16 cellular contexts compared by ENCODE assay signal in the genomic region with DNA sequence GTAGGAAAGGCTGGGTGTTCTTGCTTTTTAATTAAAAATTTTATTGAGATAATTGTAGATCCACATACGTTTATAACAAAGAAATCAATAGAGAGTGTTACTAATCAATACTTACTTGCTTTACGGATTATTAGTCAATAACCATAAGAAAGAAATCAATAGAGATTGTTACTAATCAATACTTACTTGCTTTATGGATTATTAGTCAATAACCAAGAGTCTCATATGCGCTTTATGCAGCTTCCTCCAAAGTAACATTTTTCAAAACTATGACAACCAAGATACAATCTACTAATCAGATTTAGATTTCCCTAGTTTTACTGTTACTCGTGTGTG. TPM values are rescaled to one million over a fixed set of nuclear protein-coding genes. Genes with fewer than 3 reads are reported as not detected.
"Had no signal": no experiment of that assay in that cellular context is flagged by ENCODE, and none has a peak within 500 bp of the region (broad histone marks: within the 10 kb centered on the region; RNA-seq: fewer than 3 reads in every experiment).

No MANE protein-coding gene starts in this region.

- H3K4me2 ChIP-seq: neural progenitor cell had no signal

- H3K36me3 Mint-ChIP-seq: natural killer cell treated with Interleukin-12 subunit alpha and Interleukin-12 subunit beta and Interleukin-15 and Interleukin-18, amount 100 ng/mL, for 72 hours; neural progenitor cell had no signal

- H3K9ac ChIP-seq: neural progenitor cell had no signal

- H3K4me1 ChIP-seq: colonic mucosa, gastrocnemius medialis, left ventricle myocardium inferior, neural progenitor cell, right atrium auricular region, sigmoid colon, uterus had no signal

- DNase-seq: gastrocnemius medialis, kidney, lower lobe of right lung, midbrain, ovary, sigmoid colon had no signal

- H3K4me3 ChIP-seq: colonic mucosa, gastrocnemius medialis, heart right ventricle, left ventricle myocardium inferior, lower lobe of right lung, neural progenitor cell, ovary, right atrium auricular region, sigmoid colon, skin epidermis, stomach, uterus had no signal

- H3K27ac Mint-ChIP-seq: natural killer cell treated with Interleukin-12 subunit alpha and Interleukin-12 subunit beta and Interleukin-15 and Interleukin-18, amount 100 ng/mL, for 72 hours; neural progenitor cell had no signal

- H2AFZ ChIP-seq: neural progenitor cell had no signal

- H3K9me3 Mint-ChIP-seq: natural killer cell treated with Interleukin-12 subunit alpha and Interleukin-12 subunit beta and Interleukin-15 and Interleukin-18, amount 100 ng/mL, for 72 hours had no signal

- H3K9me3 ChIP-seq: colonic mucosa, gastrocnemius medialis, heart right ventricle, left ventricle myocardium inferior, lower lobe of right lung, ovary, right atrium auricular region, sigmoid colon, stomach, uterus had no signal

- H3K4me3 Mint-ChIP-seq: natural killer cell treated with Interleukin-12 subunit alpha and Interleukin-12 subunit beta and Interleukin-15 and Interleukin-18, amount 100 ng/mL, for 72 hours; neural progenitor cell had no signal

- H3K36me3 ChIP-seq: colonic mucosa, gastrocnemius medialis, heart right ventricle, left ventricle myocardium inferior, lower lobe of right lung, neural progenitor cell, ovary, right atrium auricular region, sigmoid colon, stomach, uterus had no signal

- FAIRE-seq: kidney had no signal

- H3K27ac ChIP-seq: colonic mucosa, gastrocnemius medialis, heart right ventricle, left ventricle myocardium inferior, lower lobe of right lung, neural progenitor cell, ovary, right atrium auricular region, sigmoid colon, stomach, uterus had no signal

- H3K27me3 ChIP-seq: colonic mucosa, neural progenitor cell, ovary, right atrium auricular region, sigmoid colon, uterus had no signal

RNA-seq across cellular contexts. Expression of gene LY86, which starts 31.0 kb away (rescaled TPM):
- polyA plus RNA-seq: fibroblast of lung had no signal
